10 cellular contexts compared by ENCODE assay signal in genomic region chr6:42571611-42572342, GRCh38. TPM values are rescaled to one million over a fixed set of nuclear protein-coding genes. Genes with fewer than 3 reads are reported as not detected.
A peak's percentile ranks its signal among the peaks of the same experiment; 100 is the strongest.
DNase-seq lines count a peak whose midpoint lies in the region; ATAC-seq and TF ChIP-seq lines count a peak whose summit lies in the region.
"Had no signal": no experiment of that assay in that cellular context is flagged by ENCODE, and none has a peak within 500 bp of the region (broad histone marks: within the 10 kb centered on the region; RNA-seq: fewer than 3 reads in every experiment).

No MANE protein-coding gene starts in this region.

- H3K36me3 Mint-ChIP-seq in activated CD4-positive, alpha-beta T cell treated with anti-CD3 and anti-CD28 coated beads for 36 hours (ENCODE audit: low read depth): peaks cover 35% of the 10 kb centered on the region

- 0 out of 2 replicates have a peak, but pooled peaks cover 3% of the 10 kb centered on the region for H3K9me3 ChIP-seq in OCI-LY1 (ENCODE audit: low read length)
- H3K9me3 ChIP-seq in neutrophil: no peaks in the 10 kb centered on the region

- peaks cover 34% of the 10 kb centered on the region for H3K4me1 ChIP-seq in OCI-LY1 (ENCODE audit: insufficient read depth, low read length, severe bottlenecking)
- peaks cover 65 to 66% of the 10 kb centered on the region in 2 experiments for H3K4me1 ChIP-seq in neutrophil (ENCODE audit: control insufficient read depth in 1 of 2, insufficient read depth in 1 of 2, low read depth in 1 of 2, low read length in 1 of 2)

- H3K27ac Mint-ChIP-seq in activated CD4-positive, alpha-beta T cell treated with anti-CD3 and anti-CD28 coated beads for 36 hours: peak overlapping the region; percentile 25

- H4K20me1 ChIP-seq in OCI-LY1 (ENCODE audit: insufficient read depth, low read length): no peaks in the 10 kb centered on the region

- H3K4me3 ChIP-seq in OCI-LY1 (ENCODE audit: low read depth, low read length, poor library complexity, severe bottlenecking) (peak overlapping the region; percentile 56), neutrophil (ENCODE audit: low read depth in 1 of 2, low read length in 1 of 2) (peak overlapping the region in 1 of 2 experiments; percentile 52)

- H3K27me3 ChIP-seq in OCI-LY1 (ENCODE audit: insufficient read depth, low read length) (no peaks in the 10 kb centered on the region), neutrophil (no peaks in the 10 kb centered on the region)

- no peak for ATAC-seq in activated CD4-positive, alpha-beta T cell treated with anti-CD3 and anti-CD28 coated beads for 36 hours

- TF ChIP-seq CTCF in OCI-LY1 (IDR thresholded peaks at IDR 0.05; ENCODE audit: low read length): no peak
- no peak for TF ChIP-seq CTCF in neutrophil (IDR thresholded peaks at IDR 0.05)

- H3K27ac ChIP-seq in OCI-LY1 (ENCODE audit: low read depth, low read length, poor library complexity, severe bottlenecking): peak overlapping the region; percentile 96
- peak overlapping the region; percentile 99 for H3K27ac ChIP-seq in neutrophil

- H3K9ac ChIP-seq in OCI-LY1 (ENCODE audit: low read length): peak overlapping the region; percentile 64

- H3K4me2 ChIP-seq in OCI-LY1 (ENCODE audit: low read length): peak overlapping the region; percentile 87

- peaks cover 67% of the 10 kb centered on the region for H3K79me2 ChIP-seq in OCI-LY1 (ENCODE audit: insufficient read depth, low read length)

- intact Hi-C loops in activated CD4-positive, alpha-beta T cell treated with anti-CD3 and anti-CD28 coated beads for 36 hours (cut with DNase I, micrococcal nuclease): no loop called here

- POLR2A ChIA-PET in activated CD4-positive, alpha-beta T cell treated with anti-CD3 and anti-CD28 coated beads for 36 hours (lab: Charles Lee): interaction anchor here (1.0 kb wide), 1 partner anchor 8 kb away, joined by 3 read pairs; the partner anchor contains the start of gene UBR2
- POLR2A ChIA-PET in HEK293T (lab: Yijun Ruan, JAX): interaction anchor here (0.8 kb wide), 2 partner anchors 8 to 308 kb away, joined by 3 to 4 read pairs; partner anchors contain the start of genes RPL7L1 and UBR2

- peak overlapping the region; percentile 19 for H3K4me3 Mint-ChIP-seq in activated CD4-positive, alpha-beta T cell treated with anti-CD3 and anti-CD28 coated beads for 36 hours

- no peaks in the 10 kb centered on the region for H3K9me3 Mint-ChIP-seq in activated CD4-positive, alpha-beta T cell treated with anti-CD3 and anti-CD28 coated beads for 36 hours (ENCODE audit: low read depth)

- peaks cover 54% of the 10 kb centered on the region for H3K4me1 Mint-ChIP-seq in activated CD4-positive, alpha-beta T cell treated with anti-CD3 and anti-CD28 coated beads for 36 hours

- no peak overlapping the region for H2AFZ ChIP-seq in OCI-LY1 (ENCODE audit: low read length)

- H3F3A ChIP-seq in OCI-LY1 (ENCODE audit: insufficient read depth, low read length): peaks cover 6% of the 10 kb centered on the region

- H3K36me3 ChIP-seq in OCI-LY1 (ENCODE audit: insufficient read depth, low read length): peaks cover 34% of the 10 kb centered on the region
- H3K36me3 ChIP-seq in neutrophil: peaks cover 27% of the 10 kb centered on the region

- H3K27me3 Mint-ChIP-seq in activated CD4-positive, alpha-beta T cell treated with anti-CD3 and anti-CD28 coated beads for 36 hours: no peaks in the 10 kb centered on the region

- H3K9me2 ChIP-seq in OCI-LY1 (ENCODE audit: low read depth, low read length): no peaks in the 10 kb centered on the region

- CTCF ChIA-PET in activated CD4-positive, alpha-beta T cell treated with anti-CD3 and anti-CD28 coated beads for 36 hours (lab: Charles Lee): interaction anchor here (0.7 to 1.4 kb wide), 6 partner anchors 10 to 528 kb away, joined by 3 to 5 read pairs (median 4); no protein-coding TSS in a partner anchor
- CTCF ChIA-PET in HEK293T (lab: Yijun Ruan, JAX): interaction anchor here (0.6 to 1.1 kb wide), 2 partner anchors 8 to 686 kb away, joined by 3 read pairs; partner anchors contain the start of gene UBR2

- no peak for DNase-seq in activated CD4-positive, alpha-beta T cell treated with anti-CD3 and anti-CD28 coated beads for 36 hours
- no peak for DNase-seq in activated CD4-positive, alpha-beta T cell treated with anti-CD3 and anti-CD28 coated beads for 1 hour
- DNase-seq in HEK293T (ENCODE audit: extremely low spot score) (no peak), GM19240 (ENCODE audit: insufficient read length, low spot score) (no peak), NCI-H82 treated with DMSO at 0.1 percent for 48 hours (lab: John Stamatoyannopoulos, UW; ENCODE audit: unreplicated experiment) (no peak), HuH-7.5 (ENCODE audit: low spot score) (no peak)
- DNase-seq: 8988T; activated CD4-positive, alpha-beta T cell treated with anti-CD3 and anti-CD28 coated beads, Interleukin-2, amount 50 U/mL, for 4 hours had no signal

TF ChIP-seq in HEK293T, 16 proteins besides CTCF, POLR2A, EP300 and RAD21:
- TF ChIP-seq ZNF384 (IDR thresholded peaks at IDR 0.05) (0 out of 2 replicates have a peak, but pooled peaks have one; percentile 7), ELF4 (IDR thresholded peaks at IDR 0.05) (no peak)

RNA-seq across cellular contexts. Expression of gene UBR2, which starts 7.9 kb away (rescaled TPM):
- total RNA-seq in activated CD4-positive, alpha-beta T cell treated with anti-CD3 and anti-CD28 coated beads for 36 hours: 10 to 100 TPM; 23.9 to 28.1 TPM
